ENCODE assay signal across 21 cellular contexts in the genomic region with DNA sequence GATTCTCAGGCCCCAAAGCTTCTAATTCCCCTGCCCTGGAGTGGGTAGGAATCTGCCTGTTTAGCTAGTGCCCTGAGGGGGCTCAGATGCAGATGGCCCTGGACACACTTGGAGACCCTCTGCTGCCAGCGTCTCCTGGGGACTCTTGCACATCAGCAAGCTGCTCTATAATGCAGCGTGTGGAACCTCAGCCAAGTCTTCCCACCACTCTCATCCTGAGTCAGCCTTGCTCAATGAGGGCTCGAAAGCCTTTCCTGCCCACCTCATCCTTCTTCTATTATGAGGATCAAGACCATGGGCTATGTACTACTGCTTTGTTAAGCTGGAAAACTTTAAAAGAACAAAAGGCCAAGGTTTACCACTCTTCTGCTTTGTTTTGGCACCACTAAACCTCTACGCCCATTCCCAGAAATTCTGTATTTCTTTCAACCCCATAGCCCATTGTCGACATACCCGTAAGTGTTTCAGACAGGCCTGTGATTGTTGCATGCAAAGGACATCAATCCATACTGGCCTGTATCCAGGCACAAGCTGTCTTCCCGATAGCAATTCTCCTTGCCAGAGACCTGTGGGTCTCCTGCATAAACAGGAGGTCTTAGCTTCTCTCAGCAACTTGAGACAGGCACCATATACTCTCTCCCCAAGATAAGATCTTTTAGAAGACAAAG.
DNase-seq lines count a peak whose midpoint lies in the region; ATAC-seq, FAIRE-seq and TF ChIP-seq lines count a peak whose summit lies in the region.
"Had no signal": no experiment of that assay in that cellular context is flagged by ENCODE, and none has a peak within 500 bp of the region (broad histone marks: within the 10 kb centered on the region; RNA-seq: fewer than 3 reads in every experiment).

No MANE protein-coding gene starts in this region.

- FAIRE-seq in HTR-8/SVneo (lab: Jason Lieb, UNC) = peak; percentile 76
- FAIRE-seq: HepG2 had no signal

- TF ChIP-seq CTCF in astrocyte of the spinal cord (IDR thresholded peaks at IDR 0.05; ENCODE audit: low read depth, low read length) (no peak), fibroblast of pulmonary artery (IDR thresholded peaks at IDR 0.05; ENCODE audit: low read length, missing control alignments) (no peak)

- no peak for ATAC-seq in GM19463 (IDR thresholded peaks at IDR 0.05; ENCODE audit: unreplicated experiment)
- ATAC-seq: HepG2, psoas muscle had no signal

- DNase-seq in HTR-8/SVneo (ENCODE audit: insufficient read length, low spot score) (no peak), astrocyte of the spinal cord (ENCODE audit: low read depth, low spot score) (peak; percentile 93), fibroblast of pulmonary artery (ENCODE audit: low read depth) (peak; percentile 97), superior temporal gyrus (ENCODE audit: extremely low spot score) (peak; percentile 15), NCI-H345 (lab: John Stamatoyannopoulos, UW) (no peak), NCI-H82 (lab: John Stamatoyannopoulos, UW) (no peak)
- no peak for DNase-seq in activated naive CD4-positive, alpha-beta T cell treated with anti-CD3 and anti-CD28 coated beads, Interleukin-2, amount 50 U/mL, for 16 hours
- DNase-seq: activated CD4-positive, alpha-beta T cell treated with anti-CD3 and anti-CD28 coated beads, Interleukin-2, amount 10 ng/mL, durations not matched to agents 7 days and 5 days; activated CD8-positive, alpha-beta memory T cell treated with anti-CD3 and anti-CD28 coated beads, Interleukin-2, amount 50 U/mL, for 4 hours; BE2C; COR-L47; DND-41; MM.1S; NCI-H1694; NCI-H774; OCI-M1; psoas muscle; SIG-M5; stomach had no signal

- H3K4me3 ChIP-seq in astrocyte of the spinal cord (ENCODE audit: low read depth, low read length) (no peak overlapping the region), fibroblast of pulmonary artery (replicated peaks; ENCODE audit: low read depth, low read length) (no peak overlapping the region)
- H3K4me3 ChIP-seq: psoas muscle, stomach had no signal

- in situ Hi-C loops in astrocyte of the spinal cord (cut with HindIII; ENCODE audit: low sequenced_read_pairs) = no loop called here

Comparison
In these comparisons a context has a peak if more than half of its experiments do, and no peak if none do; other contexts are left out.
1. DNase-seq: peak in astrocyte of the spinal cord (single experiment), fibroblast of pulmonary artery (single experiment) and superior temporal gyrus (single experiment); none in HTR-8/SVneo (single experiment), NCI-H345 (single experiment), activated naive CD4-positive, alpha-beta T cell treated with anti-CD3 and anti-CD28 coated beads, Interleukin-2, amount 50 U/mL, for 16 hours (single experiment) and NCI-H82 (single experiment).